Comparison of ENCODE assay signal across 9 cellular contexts in genomic region chr1:225554216-225554812, GRCh38.
A peak's percentile ranks its signal among the peaks of the same experiment; 100 is the strongest.
DNase-seq lines count a peak whose midpoint lies in the region; ATAC-seq, FAIRE-seq and TF ChIP-seq lines count a peak whose summit lies in the region.
"Had no signal": no experiment of that assay in that cellular context is flagged by ENCODE, and none has a peak within 500 bp of the region (broad histone marks: within the 10 kb centered on the region; RNA-seq: fewer than 3 reads in every experiment).

No MANE protein-coding gene starts in this region.

- H3K27ac Mint-ChIP-seq in astrocyte (ENCODE audit: unreplicated experiment) = peak overlapping the region; percentile 7
- no peak overlapping the region for H3K27ac Mint-ChIP-seq in activated naive CD4-positive, alpha-beta T cell treated with anti-CD3 and anti-CD28 coated beads, Interleukin-2, amount 50 U/mL, for 72 hours
- H3K27ac Mint-ChIP-seq: IgD-negative memory B cell had no signal

- no peak for FAIRE-seq in astrocyte (lab: Jason Lieb, UNC)
- peak; percentile 88 for FAIRE-seq in kidney (lab: Jason Lieb, UNC)

- intact Hi-C loops in kidney (cut with DNase I) = loop anchor here (10.0 kb wide), 1 partner anchor 220 kb away; the partner anchor contains the start of gene SRP9

- H3K9ac ChIP-seq in KMS-11 (no peak overlapping the region), astrocyte (ENCODE audit: low read length) (no peak overlapping the region), kidney (ENCODE audit: low read length in 2 of 2) (no peak overlapping the region)

- H4K20me1 ChIP-seq in KMS-11 (ENCODE audit: insufficient read depth) = no peaks in the 10 kb centered on the region
- peaks cover 61% of the 10 kb centered on the region for H4K20me1 ChIP-seq in astrocyte (ENCODE audit: insufficient read depth, low read length)

- no peaks in the 10 kb centered on the region for H3K9me3 Mint-ChIP-seq in astrocyte (ENCODE audit: unreplicated experiment)
- H3K9me3 Mint-ChIP-seq in activated naive CD4-positive, alpha-beta T cell treated with anti-CD3 and anti-CD28 coated beads, Interleukin-2, amount 50 U/mL, for 72 hours = peaks cover 0 to 3% of the 10 kb centered on the region in 2 donors

- no peak overlapping the region for H3K4me3 Mint-ChIP-seq in astrocyte (ENCODE audit: unreplicated experiment)
- H3K4me3 Mint-ChIP-seq: IgD-negative memory B cell had no signal

- H3K27me3 ChIP-seq in KMS-11 (ENCODE audit: insufficient read depth, low read depth) (no peaks in the 10 kb centered on the region), astrocyte (ENCODE audit: insufficient read depth, low read length) (no peaks in the 10 kb centered on the region)

- H3K36me3 ChIP-seq in KMS-11 (ENCODE audit: insufficient read depth) = no peaks in the 10 kb centered on the region
- H3K36me3 ChIP-seq in astrocyte (ENCODE audit: insufficient read depth, low read length) = peaks cover 36% of the 10 kb centered on the region
- H3K36me3 ChIP-seq in kidney (ENCODE audit: control insufficient read depth in 1 of 2, insufficient read depth in 2 of 2, low read length in 2 of 2) = no peaks in the 10 kb centered on the region

- H3K4me1 Mint-ChIP-seq in astrocyte (ENCODE audit: low read depth, unreplicated experiment) = peaks cover 25% of the 10 kb centered on the region
- H3K4me1 Mint-ChIP-seq: IgD-negative memory B cell had no signal

- H3K36me3 Mint-ChIP-seq in astrocyte (ENCODE audit: low read depth, unreplicated experiment) = peaks cover 20% of the 10 kb centered on the region
- no peaks in the 10 kb centered on the region for H3K36me3 Mint-ChIP-seq in activated naive CD4-positive, alpha-beta T cell treated with anti-CD3 and anti-CD28 coated beads, Interleukin-2, amount 50 U/mL, for 72 hours
- H3K36me3 Mint-ChIP-seq: IgD-negative memory B cell had no signal

- H3K27me3 Mint-ChIP-seq in astrocyte (ENCODE audit: low read depth, unreplicated experiment) = no peaks in the 10 kb centered on the region

- H3K4me1 ChIP-seq in KMS-11 (ENCODE audit: low read depth, poor library complexity, severe bottlenecking) (no peaks in the 10 kb centered on the region), astrocyte (ENCODE audit: insufficient read depth, low read length) (no peaks in the 10 kb centered on the region), kidney (ENCODE audit: control insufficient read depth in 1 of 2, insufficient read depth in 1 of 2, low read depth in 1 of 2, low read length in 2 of 2) (no peaks in the 10 kb centered on the region)

- H3K4me3 ChIP-seq in KMS-11 (IDR thresholded peaks at IDR 0.05; ENCODE audit: insufficient read depth, low read depth, low read length) (no peak overlapping the region), astrocyte (ENCODE audit: insufficient read depth, low read depth, low read length) (no peak overlapping the region), kidney (ENCODE audit: low read length in 2 of 2) (no peak overlapping the region)

- TF ChIP-seq CTCF in KMS-11 (conservative IDR thresholded peaks at IDR 0.05; ENCODE audit: low read depth, low read length) (peak; percentile 71), astrocyte (IDR thresholded peaks at IDR 0.05; ENCODE audit: insufficient read depth, low read depth, low read length) (peak; percentile 35), kidney (IDR thresholded peaks at IDR 0.05; ENCODE audit: borderline replicate concordance, extremely low read depth, insufficient read depth) (peak; percentile 52)

- H3K27ac ChIP-seq in KMS-11 = no peak overlapping the region
- H3K27ac ChIP-seq in astrocyte (ENCODE audit: low read depth, low read length) = no peak overlapping the region
- H3K27ac ChIP-seq in kidney (ENCODE audit: low read depth in 2 of 2, low read length in 2 of 2) = no peak overlapping the region

- H3K4me2 ChIP-seq in KMS-11 (no peak overlapping the region), astrocyte (ENCODE audit: low read length) (no peak overlapping the region)

- no peak for ATAC-seq in activated naive CD4-positive, alpha-beta T cell treated with anti-CD3 and anti-CD28 coated beads, Interleukin-2, amount 50 U/mL, for 72 hours
- no peak for ATAC-seq in GM18870 (IDR thresholded peaks at IDR 0.05; ENCODE audit: unreplicated experiment)

- H3K79me2 ChIP-seq in KMS-11 (ENCODE audit: insufficient read depth, low read depth) = no peaks in the 10 kb centered on the region
- peaks cover 67% of the 10 kb centered on the region for H3K79me2 ChIP-seq in astrocyte (ENCODE audit: insufficient read depth, low read length)

- DNase-seq in D341Med (ENCODE audit: low spot score) (peak; percentile 40), astrocyte (ENCODE audit: low read depth) (no peak), kidney (no peak), UCSD-AML1 (lab: John Stamatoyannopoulos, UW; ENCODE audit: unreplicated experiment) (no peak), ecto neural progenitor cell (ENCODE audit: low spot score) (no peak)
- no peak for DNase-seq in activated naive CD4-positive, alpha-beta T cell treated with anti-CD3 and anti-CD28 coated beads, Interleukin-2, amount 50 U/mL, for 72 hours (ENCODE audit: low spot score in 2 of 2)

- no peaks in the 10 kb centered on the region for H3K9me3 ChIP-seq in astrocyte (ENCODE audit: insufficient read depth, low read depth, low read length)
- no peaks in the 10 kb centered on the region for H3K9me3 ChIP-seq in kidney (ENCODE audit: control insufficient read depth in 1 of 2, low read length in 2 of 2)

- H2AFZ ChIP-seq in KMS-11 (ENCODE audit: low read depth) (no peak overlapping the region), astrocyte (ENCODE audit: low read depth, low read length) (no peak overlapping the region)
